In genomic region chr2:191020742-191021381, GRCh38 we compare ENCODE assay signal across 8 cellular contexts. TPM values are rescaled to one million over a fixed set of nuclear protein-coding genes. Genes with fewer than 3 reads are reported as not detected.
DNase-seq lines count a peak whose midpoint lies in the region; ATAC-seq and TF ChIP-seq lines count a peak whose summit lies in the region.

No MANE protein-coding gene starts in this region.

- H3K9ac ChIP-seq in HUES48 (ENCODE audit: low read depth, low read length) (peak overlapping the region; percentile 86), neural progenitor cell (peak overlapping the region; percentile 36)

- H3K27me3 ChIP-seq in HUES48 (ENCODE audit: control insufficient read depth, insufficient read depth, low read length) (peaks cover 14% of the 10 kb centered on the region), esophagus muscularis mucosa (no peaks in the 10 kb centered on the region), neural progenitor cell (peaks cover 45% of the 10 kb centered on the region)

- H3K4me1 Mint-ChIP-seq in WTC11 (no peaks in the 10 kb centered on the region), neural progenitor cell (no peaks in the 10 kb centered on the region)

- DNase-seq in GM04504 (ENCODE audit: low read depth): peak; percentile 76
- DNase-seq in WTC11 (ENCODE audit: low spot score): no peak
- DNase-seq in esophagus muscularis mucosa (ENCODE audit: extremely low spot score): no peak
- DNase-seq in neural progenitor cell (ENCODE audit: low spot score): no peak
- DNase-seq in COR-L47 (lab: John Stamatoyannopoulos, UW): no peak
- DNase-seq in NCI-H1048 (lab: John Stamatoyannopoulos, UW): no peak

- peak overlapping the region; percentile 87 for H3K27ac ChIP-seq in HUES48 (ENCODE audit: low read depth, low read length)
- H3K27ac ChIP-seq in esophagus muscularis mucosa (replicated peaks in 1 of 4): peak overlapping the region; percentile 83 to 89 (median 85)
- no peak overlapping the region for H3K27ac ChIP-seq in neural progenitor cell

- TF ChIP-seq CTCF in WTC11 (IDR thresholded peaks at IDR 0.05): no peak
- TF ChIP-seq CTCF in esophagus muscularis mucosa (IDR thresholded peaks at IDR 0.05): no peak
- no peak for TF ChIP-seq CTCF in neural progenitor cell (IDR thresholded peaks at IDR 0.05)

- no peak for TF ChIP-seq POLR2A in esophagus muscularis mucosa (IDR thresholded peaks at IDR 0.05; ENCODE audit: low read depth)

- H3K4me3 ChIP-seq in HUES48 (ENCODE audit: low read depth, low read length) (peak overlapping the region; percentile 72), esophagus muscularis mucosa (peak overlapping the region; percentile 63 to 74 (median 67)), neural progenitor cell (peak overlapping the region; percentile 60)

- no peaks in the 10 kb centered on the region for H4K20me1 ChIP-seq in neural progenitor cell (ENCODE audit: low read depth)

- 33% methylated on average over 14 of the region's 14 CpGs for WGBS in esophagus muscularis mucosa

- peak overlapping the region; percentile 77 for H2AFZ ChIP-seq in neural progenitor cell (replicated peaks)

- CTCF ChIA-PET in WTC11 (lab: Charles Lee): interaction anchor here (0.6 to 1.2 kb wide), 2 partner anchors 32 to 170 kb away, joined by 3 read pairs; no protein-coding TSS in a partner anchor

- H3K36me3 Mint-ChIP-seq in WTC11: no peaks in the 10 kb centered on the region
- no peaks in the 10 kb centered on the region for H3K36me3 Mint-ChIP-seq in neural progenitor cell

- no peaks in the 10 kb centered on the region for H3F3A ChIP-seq in neural progenitor cell (ENCODE audit: low read depth)

- TF ChIP-seq EP300 in esophagus muscularis mucosa (IDR thresholded peaks at IDR 0.05): no peak

- no peak overlapping the region for H3K4me3 Mint-ChIP-seq in WTC11
- no peak overlapping the region for H3K4me3 Mint-ChIP-seq in neural progenitor cell

- no peaks in the 10 kb centered on the region for H3K36me3 ChIP-seq in HUES48 (ENCODE audit: control insufficient read depth, insufficient read depth, low read length)
- H3K36me3 ChIP-seq in esophagus muscularis mucosa: no peaks in the 10 kb centered on the region
- no peaks in the 10 kb centered on the region for H3K36me3 ChIP-seq in neural progenitor cell

- POLR2A ChIA-PET in WTC11 (lab: Charles Lee): no interaction called here

- H3K9me3 Mint-ChIP-seq in WTC11 (no peaks in the 10 kb centered on the region), neural progenitor cell (no peaks in the 10 kb centered on the region)

- no peaks in the 10 kb centered on the region for H3K9me3 ChIP-seq in HUES48 (ENCODE audit: control insufficient read depth, insufficient read depth, low read length)
- H3K9me3 ChIP-seq in esophagus muscularis mucosa: no peaks in the 10 kb centered on the region
- H3K9me3 ChIP-seq in neural progenitor cell (ENCODE audit: low read depth): no peaks in the 10 kb centered on the region

- H3K79me2 ChIP-seq in neural progenitor cell (ENCODE audit: low read depth): no peaks in the 10 kb centered on the region

- no peaks in the 10 kb centered on the region for H3K4me1 ChIP-seq in HUES48 (ENCODE audit: control insufficient read depth, insufficient read depth, low read length)
- peaks cover 7 to 17% (median 15%) of the 10 kb centered on the region in 4 donors for H3K4me1 ChIP-seq in esophagus muscularis mucosa
- no peaks in the 10 kb centered on the region for H3K4me1 ChIP-seq in neural progenitor cell

- H3K27me3 Mint-ChIP-seq in WTC11 (ENCODE audit: low read depth) (peaks cover 11% of the 10 kb centered on the region; the same call in 1 of the 2 replicates), neural progenitor cell (ENCODE audit: insufficient read depth, low read depth) (no peaks in the 10 kb centered on the region)

- ATAC-seq in GM21717 (IDR thresholded peaks at IDR 0.05; ENCODE audit: unreplicated experiment) (peak; percentile 20), WTC11 (peak; percentile 23)

- peak overlapping the region; percentile 78 for H3K4me2 ChIP-seq in neural progenitor cell

- H3K27ac Mint-ChIP-seq in WTC11 (no peak overlapping the region), neural progenitor cell (no peak overlapping the region)

- intact Hi-C loops in esophagus muscularis mucosa (cut with DNase I): no loop called here

TF ChIP-seq in WTC11, 78 proteins besides CTCF, POLR2A, EP300 and RAD21:
- TF ChIP-seq ZNF396 (CRISPR knock-in tag; IDR thresholded peaks at IDR 0.05; ENCODE audit: borderline replicate concordance) (no peak), GTF2I (CRISPR knock-in tag; conservative IDR thresholded peaks at IDR 0.05) (no peak), IRF1 (CRISPR knock-in tag; IDR thresholded peaks at IDR 0.05) (no peak), MXD4 (CRISPR knock-in tag; IDR thresholded peaks at IDR 0.05; ENCODE audit: borderline replicate concordance) (no peak), CDX4 (CRISPR knock-in tag; IDR thresholded peaks at IDR 0.05; ENCODE audit: borderline replicate concordance) (no peak)

RNA-seq across cellular contexts. Expression of gene STAT1, which starts 6.9 kb away (rescaled TPM):
- total RNA-seq in WTC11 (2021) (36.1 to 41.3 TPM (median 39.5 TPM) in 3 replicates), esophagus muscularis mucosa (10 to 100 TPM; 44.2 to 57.3 (median 48.6) TPM), neural progenitor cell (ENCODE audit: low replicate concordance) (52.5 and 61.7 TPM in 2 replicates)
